8 cellular contexts compared by ENCODE assay signal in genomic region chr18:48408727-48409590, GRCh38. TPM values are rescaled to one million over a fixed set of nuclear protein-coding genes. Genes with fewer than 3 reads are reported as not detected.
DNase-seq lines count a peak whose midpoint lies in the region; ATAC-seq and TF ChIP-seq lines count a peak whose summit lies in the region.

Gene ZBTB7C (minus strand): TSS chr18:48409383.

- H3K4me3 ChIP-seq in left ventricle myocardium inferior: peak within 1 kb of the TSS; percentile 84
- peak within 1 kb of the TSS; percentile 74 for H3K4me3 ChIP-seq in trophoblast cell (ENCODE audit: low read depth, low read length)

- H3K9me3 Mint-ChIP-seq in activated naive CD4-positive, alpha-beta T cell treated with anti-CD3 and anti-CD28 coated beads, Interleukin-2, amount 50 U/mL, for 24 hours: peaks cover 7% of the 10 kb centered on the region

- WGBS in trophoblast cell (ENCODE audit: extremely low coverage, insufficient coverage, insufficient read length): no CpG with 5 or more reads among the region's 136 CpGs

- no peak within 1 kb of the TSS for H4K91ac ChIP-seq in trophoblast cell (ENCODE audit: low read depth, low read length)

- H3K4ac ChIP-seq in trophoblast cell (ENCODE audit: low read depth, low read length): no peak within 1 kb of the TSS

- H3K18ac ChIP-seq in trophoblast cell (ENCODE audit: low read length): no peak within 1 kb of the TSS

- H3K9me3 ChIP-seq in left ventricle myocardium inferior (replicated peaks): no peaks in the 10 kb centered on the region
- no peaks in the 10 kb centered on the region for H3K9me3 ChIP-seq in trophoblast cell (ENCODE audit: insufficient read depth, low read depth, low read length)

- H4K12ac ChIP-seq in trophoblast cell (ENCODE audit: low read depth, low read length): no peak within 1 kb of the TSS

- no peak within 1 kb of the TSS for H2AK5ac ChIP-seq in trophoblast cell (ENCODE audit: low read length)

- H3K4me2 ChIP-seq in trophoblast cell (ENCODE audit: low read length): peak within 1 kb of the TSS; percentile 100

- H3K27me3 ChIP-seq in left ventricle myocardium inferior (ENCODE audit: low read depth): peaks cover 39% of the 10 kb centered on the region
- H3K27me3 ChIP-seq in trophoblast cell (ENCODE audit: insufficient read depth, low read length): peaks cover 43% of the 10 kb centered on the region

- peak within 1 kb of the TSS; percentile 39 for H3K9ac ChIP-seq in trophoblast cell (ENCODE audit: low read length)

- TF ChIP-seq CTCF in left ventricle myocardium inferior (IDR thresholded peaks at IDR 0.05; ENCODE audit: borderline replicate concordance): peak; percentile 11

- no peak within 1 kb of the TSS for H2BK12ac ChIP-seq in trophoblast cell (ENCODE audit: low read length)

- no peak within 1 kb of the TSS for H4K8ac ChIP-seq in trophoblast cell (ENCODE audit: low read depth, low read length)

- peak within 1 kb of the TSS; percentile 88 for H3K27ac ChIP-seq in left ventricle myocardium inferior (replicated peaks)
- no peak within 1 kb of the TSS for H3K27ac ChIP-seq in trophoblast cell (ENCODE audit: low read depth, low read length)

- H3K23ac ChIP-seq in trophoblast cell (ENCODE audit: low read length): no peak within 1 kb of the TSS

- H2BK120ac ChIP-seq in trophoblast cell (ENCODE audit: insufficient read depth, low read length, poor library complexity): no peak within 1 kb of the TSS

- no peak within 1 kb of the TSS for H2BK5ac ChIP-seq in trophoblast cell (ENCODE audit: low read depth, low read length, poor library complexity)

- no peaks in the 10 kb centered on the region for H3K79me2 ChIP-seq in trophoblast cell (ENCODE audit: control insufficient read depth, insufficient read depth, low read length, poor library complexity)

- peaks cover 60% of the 10 kb centered on the region for H3K27me3 Mint-ChIP-seq in activated naive CD4-positive, alpha-beta T cell treated with anti-CD3 and anti-CD28 coated beads, Interleukin-2, amount 50 U/mL, for 24 hours

- H3K27ac Mint-ChIP-seq in activated naive CD4-positive, alpha-beta T cell treated with anti-CD3 and anti-CD28 coated beads, Interleukin-2, amount 50 U/mL, for 24 hours: no peak within 1 kb of the TSS

- peaks cover 2% of the 10 kb centered on the region for H3K36me3 Mint-ChIP-seq in activated naive CD4-positive, alpha-beta T cell treated with anti-CD3 and anti-CD28 coated beads, Interleukin-2, amount 50 U/mL, for 24 hours

- H2AFZ ChIP-seq in trophoblast cell (ENCODE audit: insufficient read depth, low read length, poor library complexity): peak within 1 kb of the TSS; percentile 78

- peaks cover 11% of the 10 kb centered on the region for H3K4me1 Mint-ChIP-seq in activated naive CD4-positive, alpha-beta T cell treated with anti-CD3 and anti-CD28 coated beads, Interleukin-2, amount 50 U/mL, for 24 hours

- H3K36me3 ChIP-seq in left ventricle myocardium inferior: no peaks in the 10 kb centered on the region
- H3K36me3 ChIP-seq in trophoblast cell (ENCODE audit: control insufficient read depth in 1 of 2, insufficient read depth in 2 of 2, low read length in 2 of 2): no peaks in the 10 kb centered on the region

- no peak for ATAC-seq in GM18870 (IDR thresholded peaks at IDR 0.05; ENCODE audit: unreplicated experiment)

- H3K14ac ChIP-seq in trophoblast cell (ENCODE audit: low read length): no peak within 1 kb of the TSS

- H3K4me3 Mint-ChIP-seq in activated naive CD4-positive, alpha-beta T cell treated with anti-CD3 and anti-CD28 coated beads, Interleukin-2, amount 50 U/mL, for 24 hours: peak within 1 kb of the TSS; percentile 81

- intact Hi-C loops in left ventricle myocardium inferior (cut with micrococcal nuclease): no loop called here

- peaks cover 25% of the 10 kb centered on the region for H3K4me1 ChIP-seq in left ventricle myocardium inferior
- peaks cover 7 to 10% of the 10 kb centered on the region in 2 experiments for H3K4me1 ChIP-seq in trophoblast cell (ENCODE audit: control insufficient read depth in 1 of 2, insufficient read depth in 2 of 2, low read length in 2 of 2)

- H3K79me1 ChIP-seq in trophoblast cell (ENCODE audit: low read length): peaks cover 1% of the 10 kb centered on the region

- peak; percentile 12 for DNase-seq in stimulated activated naive CD4-positive, alpha-beta T cell treated with Interleukin-2 at 50 U/mL for 16 hours (lab: John Stamatoyannopoulos, UW)
- DNase-seq in stimulated activated naive CD4-positive, alpha-beta T cell (lab: John Stamatoyannopoulos, UW): no peak
- DNase-seq in NCI-H1417 (lab: John Stamatoyannopoulos, UW) (peak; percentile 44 to 87 (median 82)), left ventricle myocardium inferior (peak; percentile 39), trophoblast cell (peak; percentile 26 to 61), GM19238 (ENCODE audit: insufficient read length, low spot score) (no peak)

RNA-seq across cellular contexts. Expression of gene ZBTB7C, which starts in this region (rescaled TPM):
- total RNA-seq in left ventricle myocardium inferior: 2.7 TPM
- polyA plus RNA-seq in trophoblast cell (2013): 10.2 and 10.9 TPM in 2 replicates

Comparison
In these comparisons a context has a peak if more than half of its experiments do, and no peak if none do; other contexts are left out.
1. DNase-seq: peak in stimulated activated naive CD4-positive, alpha-beta T cell treated with Interleukin-2 at 50 U/mL for 16 hours (single experiment), NCI-H1417 (3 of 3), left ventricle myocardium inferior (single experiment) and trophoblast cell (2 of 2); none in stimulated activated naive CD4-positive, alpha-beta T cell (0 of 6) and GM19238 (single experiment).